Comparison of ENCODE assay signal across 8 cellular contexts in the genomic region with DNA sequence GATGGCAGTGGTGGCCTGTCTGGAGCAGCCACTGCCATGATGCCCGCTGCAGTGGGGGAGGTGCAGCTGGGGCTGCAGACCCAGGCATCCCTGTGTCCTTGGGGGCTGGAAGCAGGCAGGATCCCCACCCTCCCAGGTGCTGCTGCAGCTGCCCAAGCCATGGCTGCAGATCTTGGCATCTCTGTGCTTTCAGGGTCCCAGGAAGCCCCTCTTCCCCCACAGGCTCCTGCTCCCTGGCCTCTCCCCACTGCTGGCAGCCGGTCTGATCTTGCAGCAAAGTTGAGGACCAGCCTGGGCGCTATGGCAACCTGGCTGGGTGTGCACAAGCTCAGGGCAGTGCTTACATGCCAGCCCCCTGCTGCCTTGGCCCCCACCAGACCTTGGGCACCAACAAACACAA.
"Had no signal": no experiment of that assay in that cellular context is flagged by ENCODE, and none has a peak within 500 bp of the region (broad histone marks: within the 10 kb centered on the region; RNA-seq: fewer than 3 reads in every experiment).

No MANE protein-coding gene starts in this region.

- H3K4me3 Mint-ChIP-seq: H9 had no signal

- H3K27ac ChIP-seq: GM23248, HL-60 had no signal

- H2AFZ ChIP-seq: GM23248 had no signal

- FAIRE-seq: H54, HepG2 had no signal

- H3K9ac ChIP-seq: GM23248 had no signal

- H3K9me3 Mint-ChIP-seq: H9 had no signal

- DNase-seq: GOT3, H9, HCEC 1CT, KBM-7 had no signal

- H3K4me3 ChIP-seq: GM23248 had no signal
